ENCODE assay signal across 8 cellular contexts in genomic region chr4:107740381-107740780, GRCh38. TPM values are rescaled to one million over a fixed set of nuclear protein-coding genes. Genes with fewer than 3 reads are reported as not detected.
DNase-seq lines count a peak whose midpoint lies in the region; ATAC-seq and TF ChIP-seq lines count a peak whose summit lies in the region.

No MANE protein-coding gene starts in this region.

- H3K4me3 ChIP-seq in dorsolateral prefrontal cortex = no peak overlapping the region
- H3K4me3 ChIP-seq in lower leg skin (ENCODE audit: low read depth, poor library complexity, severe bottlenecking) = no peak overlapping the region

- WGBS in lower leg skin, 2 donors = 53 to 73% methylated on average over 3 of the region's 3 CpGs

- peak; percentile 43 for DNase-seq in EH (ENCODE audit: low read depth)
- peak; percentile 15 for DNase-seq in M059J (ENCODE audit: low read depth)
- DNase-seq in dorsolateral prefrontal cortex = no peak
- peak; percentile 31 for DNase-seq in pons (ENCODE audit: low spot score)
- DNase-seq in lower leg skin (ENCODE audit: low spot score in 2 of 2) = no peak
- DNase-seq in amygdala (lab: John Stamatoyannopoulos, UW) = no peak

- peak in 33 of 56 donors; percentile 7 to 44 (median 26) for TF ChIP-seq CTCF in dorsolateral prefrontal cortex (IDR thresholded peaks at IDR 0.05 in 54 of 56, conservative IDR thresholded peaks at IDR 0.05 in 2 of 56; ENCODE audit: low read depth in 1 of 56, partially characterized antibody in 56 of 56)
- TF ChIP-seq CTCF in lower leg skin (IDR thresholded peaks at IDR 0.05) = no peak

- TF ChIP-seq POLR2A in lower leg skin (IDR thresholded peaks at IDR 0.05) = no peak

- intact Hi-C loops in dorsolateral prefrontal cortex (cut with DNase I) (no loop called here), lower leg skin (cut with DNase I; ENCODE audit: low total_unique reads) (no loop called here)

- H3K27ac ChIP-seq in dorsolateral prefrontal cortex = peak overlapping the region in 2 of 59 donors; percentile 10 to 62

- H3K27me3 ChIP-seq in dorsolateral prefrontal cortex = no peaks in the 10 kb centered on the region

- ATAC-seq in HG03378 (IDR thresholded peaks at IDR 0.05; ENCODE audit: unreplicated experiment) (no peak), GM18868 (IDR thresholded peaks at IDR 0.05; ENCODE audit: unreplicated experiment) (no peak)

RNA-seq across cellular contexts. Expression of gene PAPSS1, which starts 20.3 kb away (rescaled TPM):
- 55.4 and 65.5 TPM in 2 replicates for total RNA-seq in M059J (2014; rRNA removed; shearing (Covaris generic))
- 100 to 1,000 TPM in 1 of 120 experiments, 10 to 100 TPM in 119; 39.6 to 102 (median 74.6) TPM for total RNA-seq in dorsolateral prefrontal cortex
- total RNA-seq in lower leg skin = 10 to 100 TPM; 46.9 to 58.9 (median 54.6) TPM

Comparison
In these comparisons a context has a peak if more than half of its experiments do, and no peak if none do; other contexts are left out.
1. DNase-seq: peak in EH (single experiment), M059J (single experiment) and pons (single experiment); none in dorsolateral prefrontal cortex (0 of 10), lower leg skin (0 of 2) and amygdala (0 of 56).
2. CTCF ChIP-seq: peak in dorsolateral prefrontal cortex (33 of 56); none in lower leg skin (0 of 3).